Comparison of ENCODE assay signal across 8 cellular contexts in the genomic region with DNA sequence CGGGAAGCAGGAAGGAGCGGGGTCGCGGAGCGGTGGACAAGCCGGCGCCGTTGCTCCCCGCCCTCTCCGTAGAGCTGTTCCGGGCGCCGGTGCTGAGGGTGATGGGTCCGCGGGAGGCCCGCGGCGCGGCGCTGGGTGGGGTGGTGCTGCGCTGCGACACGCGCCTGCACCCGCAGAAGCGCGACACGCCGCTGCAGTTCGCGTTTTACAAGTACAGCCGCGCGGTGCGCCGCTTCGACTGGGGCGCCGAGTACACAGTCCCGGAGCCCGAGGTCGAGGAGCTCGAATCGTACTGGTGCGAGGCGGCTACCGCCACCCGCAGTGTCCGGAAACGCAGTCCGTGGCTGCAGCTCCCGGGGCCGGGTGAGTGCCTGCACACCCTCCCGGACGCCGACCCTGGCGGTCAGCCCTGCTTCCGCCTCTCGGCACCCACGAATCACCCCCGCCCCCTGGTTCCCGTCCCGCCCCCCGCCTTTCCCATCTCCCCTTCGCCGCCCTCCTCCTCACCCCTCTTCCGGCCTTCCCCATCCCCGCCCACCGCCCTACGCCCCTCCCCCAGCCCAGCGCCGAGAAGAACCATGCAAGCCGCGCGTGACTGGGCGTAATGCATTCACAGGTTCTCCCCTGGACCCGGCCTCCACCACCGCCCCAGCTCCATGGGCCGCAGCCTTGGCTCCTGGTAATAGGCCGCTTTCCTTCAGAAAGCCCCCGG.
DNase-seq lines count a peak whose midpoint lies in the region; ATAC-seq and TF ChIP-seq lines count a peak whose summit lies in the region.

No MANE protein-coding gene starts in this region.

- peaks cover 10% of the 10 kb centered on the region for H3K36me3 Mint-ChIP-seq in effector memory CD8-positive, alpha-beta T cell (ENCODE audit: insufficient read depth)

- H3K4me3 Mint-ChIP-seq in effector memory CD8-positive, alpha-beta T cell, result peak overlapping the region; percentile 98 to 99

- no peaks in the 10 kb centered on the region for H3K9me3 Mint-ChIP-seq in effector memory CD8-positive, alpha-beta T cell

- H3K27me3 Mint-ChIP-seq in effector memory CD8-positive, alpha-beta T cell, result no peaks in the 10 kb centered on the region

- H3K4me1 Mint-ChIP-seq in effector memory CD8-positive, alpha-beta T cell (ENCODE audit: low read depth in 2 of 2), result peaks cover 35 to 51% of the 10 kb centered on the region in 2 donors

- peak; percentile 34 for ATAC-seq in HG03060 (IDR thresholded peaks at IDR 0.05; ENCODE audit: low read depth, unreplicated experiment)
- peak; percentile 74 for ATAC-seq in effector memory CD8-positive, alpha-beta T cell (replicated peaks)

- peak; percentile 98 for TF ChIP-seq POLR2A in GM18526 (IDR thresholded peaks at IDR 0.05; ENCODE audit: extremely low read depth, insufficient read length)

- peak overlapping the region; percentile 90 to 96 for H3K27ac Mint-ChIP-seq in effector memory CD8-positive, alpha-beta T cell

- DNase-seq in AG08396 (ENCODE audit: low spot score) (peak; percentile 87), NCI-H526 (lab: John Stamatoyannopoulos, UW) (peak; percentile 83 to 97), medulla oblongata (ENCODE audit: extremely low spot score) (peak; percentile 69)
- DNase-seq in activated CD8-positive, alpha-beta memory T cell treated with anti-CD3 and anti-CD28 coated beads for 24 hours, result peak; percentile 82
- peak; percentile 65 to 71 (median 67) for DNase-seq in effector memory CD8-positive, alpha-beta T cell
- peak; percentile 31 for DNase-seq in stimulated activated CD8-positive, alpha-beta memory T cell treated with anti-CD3 and anti-CD28 coated beads, Interleukin-15, amount 100 ng/mL, for 24 hours (ENCODE audit: low read depth)

Comparison
In these comparisons a context has a peak if more than half of its experiments do, and no peak if none do; other contexts are left out.
1. Peak in every context shown above with its lines: DNase-seq and ATAC-seq.
2. DNase-seq: peak in every context shown above with its lines; median percentile 90 in NCI-H526; 87 in AG08396; 82 in activated CD8-positive, alpha-beta memory T cell treated with anti-CD3 and anti-CD28 coated beads for 24 hours; 69 in medulla oblongata; 67 in effector memory CD8-positive, alpha-beta T cell; 31 in stimulated activated CD8-positive, alpha-beta memory T cell treated with anti-CD3 and anti-CD28 coated beads, Interleukin-15, amount 100 ng/mL, for 24 hours.